ENCODE assay signal across 23 cellular contexts in genomic region chr10:121803611-121804010, GRCh38.
DNase-seq lines count a peak whose midpoint lies in the region; ATAC-seq, FAIRE-seq and TF ChIP-seq lines count a peak whose summit lies in the region.
"Had no signal": no experiment of that assay in that cellular context is flagged by ENCODE, and none has a peak within 500 bp of the region (broad histone marks: within the 10 kb centered on the region; RNA-seq: fewer than 3 reads in every experiment).

No MANE protein-coding gene starts in this region.

- POLR2A ChIA-PET in A549 (lab: Yijun Ruan, JAX) = no interaction called here
- POLR2A ChIA-PET in HEK293 (lab: Yijun Ruan, JAX) = no interaction called here

- TF ChIP-seq RAD21 in A549 (conservative IDR thresholded peaks at IDR 0.05 in 1 of 2, IDR thresholded peaks at IDR 0.05 in 1 of 2) = no peak

- peak; percentile 59 for FAIRE-seq in A549 (lab: Jason Lieb, UNC)
- FAIRE-seq: G401.6, GM12878, GM19239, H54 had no signal

- no peak overlapping the region for H3K27ac ChIP-seq in A549
- H3K27ac ChIP-seq in HEK293 (ENCODE audit: extremely low read depth, low read depth, low read length) = no peak overlapping the region
- H3K27ac ChIP-seq in right lobe of liver = no peak overlapping the region
- H3K27ac ChIP-seq: BLaER1, C4-2B had no signal

- H3K4me3 Mint-ChIP-seq in brain (peak overlapping the region in 1 of 5 experiments; percentile 37), mesothelial cell of epicardium (no peak overlapping the region)
- H3K4me3 Mint-ChIP-seq: B cell; CD4-positive, CD25-positive, alpha-beta regulatory T cell; CD8-positive, alpha-beta T cell had no signal

- H3K9me3 Mint-ChIP-seq in brain (no peaks in the 10 kb centered on the region), mesothelial cell of epicardium (no peaks in the 10 kb centered on the region)
- H3K9me3 Mint-ChIP-seq: CD4-positive, CD25-positive, alpha-beta regulatory T cell; CD8-positive, alpha-beta T cell had no signal

- H3K36me3 ChIP-seq in HEK293 (ENCODE audit: control insufficient read depth in 2 of 2, insufficient read depth in 1 of 2, low read length in 2 of 2) (no peaks in the 10 kb centered on the region), right lobe of liver (peaks cover 0 to 4% (median 0%) of the 10 kb centered on the region in 4 donors)
- H3K36me3 ChIP-seq: HAP-1 had no signal

- peak overlapping the region in 3 of 5 experiments; percentile 47 to 92 (median 80) for H3K27ac Mint-ChIP-seq in brain
- H3K27ac Mint-ChIP-seq in mesothelial cell of epicardium = peak overlapping the region; percentile 66
- H3K27ac Mint-ChIP-seq: B cell; CD4-positive, CD25-positive, alpha-beta regulatory T cell; CD8-positive, alpha-beta T cell had no signal

- TF ChIP-seq POLR2A in A549 (IDR thresholded peaks at IDR 0.05; ENCODE audit: low read length) = no peak
- TF ChIP-seq POLR2A in right lobe of liver (IDR thresholded peaks at IDR 0.05) = no peak

- H3K4me3 ChIP-seq in A549 = no peak overlapping the region
- H3K4me3 ChIP-seq in HEK293 (ENCODE audit: low read depth, low read length) = no peak overlapping the region
- no peak overlapping the region for H3K4me3 ChIP-seq in right lobe of liver
- H3K4me3 ChIP-seq: BLaER1, GM12878, HAP-1 had no signal

- H3K4me1 ChIP-seq in A549 = no peaks in the 10 kb centered on the region
- peaks cover 32% of the 10 kb centered on the region for H3K4me1 ChIP-seq in HEK293 (ENCODE audit: control insufficient read depth, insufficient read depth, low read length)
- H3K4me1 ChIP-seq in right lobe of liver = no peaks in the 10 kb centered on the region
- H3K4me1 ChIP-seq: BLaER1 had no signal

- no peak for TF ChIP-seq EP300 in A549 (IDR thresholded peaks at IDR 0.05)

- no peak for ATAC-seq in A549
- ATAC-seq in right lobe of liver = no peak
- ATAC-seq: CD8-positive, alpha-beta T cell; GM12878 had no signal

- H3K4me2 ChIP-seq in A549 = no peak overlapping the region
- H3K4me2 ChIP-seq: BLaER1 had no signal

- TF ChIP-seq CTCF in A549 (IDR thresholded peaks at IDR 0.05) (no peak), HEK293 (tag by site-specific recombination; IDR thresholded peaks at IDR 0.05) (no peak), brain (conservative IDR thresholded peaks at IDR 0.05) (no peak), mesothelial cell of epicardium (IDR thresholded peaks at IDR 0.05; ENCODE audit: unreplicated experiment) (no peak), right lobe of liver (IDR thresholded peaks at IDR 0.05) (no peak)

- intact Hi-C loops in right lobe of liver (cut with DNase I) = no loop called here

- H3K36me3 Mint-ChIP-seq in brain (peaks cover 19% of the 10 kb centered on the region), mesothelial cell of epicardium (peaks cover 3% of the 10 kb centered on the region)

- H3K9me3 ChIP-seq in A549 (no peaks in the 10 kb centered on the region), HEK293 (ENCODE audit: control insufficient read depth, insufficient read depth, low read depth, low read length) (no peaks in the 10 kb centered on the region), right lobe of liver (no peaks in the 10 kb centered on the region)
- H3K9me3 ChIP-seq: BLaER1, Caco-2, HAP-1 had no signal

- H3K27me3 Mint-ChIP-seq in brain (no peaks in the 10 kb centered on the region), mesothelial cell of epicardium (ENCODE audit: low read depth) (no peaks in the 10 kb centered on the region)
- H3K27me3 Mint-ChIP-seq: B cell; CD4-positive, CD25-positive, alpha-beta regulatory T cell had no signal

- CTCF ChIA-PET in A549 (lab: Yijun Ruan, JAX) (no interaction called here), HEK293 (lab: Yijun Ruan, JAX) (interaction anchor here (0.6 to 0.8 kb wide), 2 partner anchors 19 to 878 kb away, joined by 3 read pairs; no protein-coding TSS in a partner anchor)

- no peaks in the 10 kb centered on the region for H3K27me3 ChIP-seq in right lobe of liver
- H3K27me3 ChIP-seq: BLaER1 had no signal

- H3K4me1 Mint-ChIP-seq in brain = peaks cover 28% of the 10 kb centered on the region
- peaks cover 31% of the 10 kb centered on the region for H3K4me1 Mint-ChIP-seq in mesothelial cell of epicardium
- H3K4me1 Mint-ChIP-seq: B cell had no signal

- WGBS in A549 (ENCODE audit: missing lambda C conversion rate) = 88% methylated on average over 2 of the region's 2 CpGs
- 96% methylated on average over 2 of the region's 2 CpGs for WGBS in right lobe of liver (ENCODE audit: insufficient coverage, low coverage, low lambda C conversion rate, missing lambda C conversion rate)

- DNase-seq in A549 (ENCODE audit: low read depth in 1 of 2, low spot score in 1 of 2) = no peak
- DNase-seq in mesothelial cell of epicardium (ENCODE audit: low spot score in 2 of 2, unreplicated experiment in 2 of 2) = no peak
- no peak for DNase-seq in right lobe of liver
- no peak for DNase-seq in activated CD4-positive, alpha-beta T cell treated with anti-CD3 and anti-CD28 coated beads for 1 hour
- DNase-seq in GM03348 (ENCODE audit: low spot score) = no peak
- no peak for DNase-seq in activated CD4-positive, alpha-beta T cell treated with anti-CD3 and anti-CD28 coated beads, Interleukin-2, amount 50 U/mL, for 4 hours
- DNase-seq: 8988T; Caco-2; CD4-positive, CD25-positive, alpha-beta regulatory T cell; CD8-positive, alpha-beta T cell; DMS153; DND-41; GOT3 had no signal

TF ChIP-seq in A549, 52 proteins besides CTCF, POLR2A, EP300 and RAD21 (continues in another document):
- TF ChIP-seq FOSL2 (IDR thresholded peaks at IDR 0.05) (no peak), FOSL2 (CRISPR knock-in tag; IDR thresholded peaks at IDR 0.05) (no peak), HOXB5 (CRISPR knock-in tag; IDR thresholded peaks at IDR 0.05) (no peak), KDM5A (IDR thresholded peaks at IDR 0.05) (no peak), JUN (IDR thresholded peaks at IDR 0.05) (no peak), TP53 (CRISPR knock-in tag; IDR thresholded peaks at IDR 0.05) (no peak), ZNF302 (CRISPR knock-in tag; IDR thresholded peaks at IDR 0.05) (no peak), TFCP2L1 (CRISPR knock-in tag; IDR thresholded peaks at IDR 0.05) (no peak), HDAC2 (IDR thresholded peaks at IDR 0.05) (no peak), NR3C1 (IDR thresholded peaks at IDR 0.05) (no peak), HEYL (CRISPR knock-in tag; IDR thresholded peaks at IDR 0.05) (no peak)

TF ChIP-seq in HEK293, 187 proteins besides CTCF, POLR2A, EP300 and RAD21:
- 0 out of 2 replicates have a peak, but pooled peaks have one; percentile 23 for TF ChIP-seq GLI2 (tag by site-specific recombination; IDR thresholded peaks at IDR 0.05; ENCODE audit: borderline replicate concordance, low read depth)
- TF ChIP-seq ZNF692 (tag by site-specific recombination; IDR thresholded peaks at IDR 0.05) = no peak
- peak; percentile 89 for TF ChIP-seq PRDM6 (tag by site-specific recombination; IDR thresholded peaks at IDR 0.05)
- TF ChIP-seq ZIC2 (tag by site-specific recombination; IDR thresholded peaks at IDR 0.05) = peak; percentile 30; the same call in 1 of the 2 replicates
- TF ChIP-seq ZNF311 (tag by site-specific recombination; IDR thresholded peaks at IDR 0.05; ENCODE audit: borderline replicate concordance) = no peak
